In genomic region chr17:75602644-75603043, GRCh38 we compare ENCODE assay signal across 20 cellular contexts. TPM values are rescaled to one million over a fixed set of nuclear protein-coding genes. Genes with fewer than 3 reads are reported as not detected.
DNase-seq lines count a peak whose midpoint lies in the region; ATAC-seq and TF ChIP-seq lines count a peak whose summit lies in the region.
"Had no signal": no experiment of that assay in that cellular context is flagged by ENCODE, and none has a peak within 500 bp of the region (broad histone marks: within the 10 kb centered on the region; RNA-seq: fewer than 3 reads in every experiment).

No MANE protein-coding gene starts in this region.

- H3K27ac ChIP-seq in right cardiac atrium (ENCODE audit: low read length) (no peak overlapping the region), right atrium auricular region (no peak overlapping the region), endodermal cell (ENCODE audit: low read depth, low read length) (no peak overlapping the region), psoas muscle (no peak overlapping the region), brain microvascular endothelial cell (no peak overlapping the region)
- H3K27ac ChIP-seq: KMS-11 had no signal

- H3K4me3 ChIP-seq in right cardiac atrium (ENCODE audit: low read length) (no peak overlapping the region), right atrium auricular region (no peak overlapping the region), endodermal cell (ENCODE audit: low read length) (no peak overlapping the region), psoas muscle (no peak overlapping the region), brain microvascular endothelial cell (ENCODE audit: low read depth, low read length) (no peak overlapping the region)

- H3K9me3 Mint-ChIP-seq in endodermal cell = no peaks in the 10 kb centered on the region
- H3K9me3 Mint-ChIP-seq in Calu3 (ENCODE audit: low read depth, unreplicated experiment) = no peaks in the 10 kb centered on the region
- H3K9me3 Mint-ChIP-seq: CD14-positive monocyte had no signal

- H3K36me3 Mint-ChIP-seq in endodermal cell (ENCODE audit: low read depth) = no peaks in the 10 kb centered on the region
- peaks cover 10% of the 10 kb centered on the region for H3K36me3 Mint-ChIP-seq in Calu3 (ENCODE audit: insufficient read depth, unreplicated experiment)

- DNase-seq in right cardiac atrium = peak in 1 of 3 donors; percentile 19
- no peak for DNase-seq in right atrium auricular region (ENCODE audit: low spot score)
- DNase-seq in endodermal cell = peak; percentile 51
- no peak for DNase-seq in psoas muscle
- DNase-seq in Calu3 = no peak
- no peak for DNase-seq in stimulated activated naive CD4-positive, alpha-beta T cell treated with Interleukin-2 at 50 U/mL for 16 hours (lab: John Stamatoyannopoulos, UW)
- DNase-seq in brain microvascular endothelial cell = no peak
- DNase-seq: COR-L47, DMS53, NCI-H1105, NCI-H187, NCI-H2171, NCI-H446 treated with DMSO at 0.1 percent for 48 hours, NCI-H748 treated with DMSO at 0.1 percent for 48 hours, PC-3, SHP77 had no signal

- CTCF ChIA-PET in Calu3 (lab: Charles Lee) = interaction anchor here (4.4 kb wide), 1 partner anchor 31 kb away, joined by 69 read pairs; the partner anchor contains the start of gene SMIM5

- no TSS peak for BruUV-seq in Calu3 (replicated peaks; lab: Mats Ljungman, UMichigan)

- H3K9me3 ChIP-seq in right cardiac atrium (ENCODE audit: control insufficient read depth, low read length) (no peaks in the 10 kb centered on the region), right atrium auricular region (no peaks in the 10 kb centered on the region), endodermal cell (ENCODE audit: control insufficient read depth, low read length) (no peaks in the 10 kb centered on the region), psoas muscle (no peaks in the 10 kb centered on the region)

- no peaks in the 10 kb centered on the region for H3K27me3 ChIP-seq in right cardiac atrium (ENCODE audit: control insufficient read depth, insufficient read depth)
- no peaks in the 10 kb centered on the region for H3K27me3 ChIP-seq in right atrium auricular region
- H3K27me3 ChIP-seq in endodermal cell (ENCODE audit: control insufficient read depth, insufficient read depth, low read length, poor library complexity, severe bottlenecking) = no peaks in the 10 kb centered on the region
- H3K27me3 ChIP-seq in psoas muscle (ENCODE audit: insufficient read depth in 3 of 3, low read length in 2 of 3) = no peaks in the 10 kb centered on the region
- no peaks in the 10 kb centered on the region for H3K27me3 ChIP-seq in brain microvascular endothelial cell (replicated peaks)

- H3K36me3 ChIP-seq in right atrium auricular region (no peaks in the 10 kb centered on the region), endodermal cell (ENCODE audit: control insufficient read depth, insufficient read depth, low read length) (no peaks in the 10 kb centered on the region), psoas muscle (ENCODE audit: insufficient read depth in 1 of 2, low read depth in 1 of 2) (no peaks in the 10 kb centered on the region), brain microvascular endothelial cell (replicated peaks) (no peaks in the 10 kb centered on the region)

- H3K9ac ChIP-seq in endodermal cell (ENCODE audit: extremely low read depth, low read length, poor library complexity, severe bottlenecking) = no peak overlapping the region
- H3K9ac ChIP-seq: KMS-11 had no signal

- H3K27me3 Mint-ChIP-seq in endodermal cell (ENCODE audit: insufficient read depth) (no peaks in the 10 kb centered on the region), Calu3 (ENCODE audit: unreplicated experiment) (no peaks in the 10 kb centered on the region)

- in situ Hi-C loops in brain microvascular endothelial cell (cut with HindIII; ENCODE audit: low pct_ligation_motif_present, low sequenced_read_pairs) = no loop called here

- intact Hi-C loops in right cardiac atrium (cut with DNase I) = no loop called here
- intact Hi-C loops in psoas muscle (cut with DNase I) = no loop called here
- intact Hi-C loops in Calu3 (cut with micrococcal nuclease; ENCODE audit: unreplicated experiment) = no loop called here

- H3K27ac Mint-ChIP-seq in endodermal cell (no peak overlapping the region), Calu3 (ENCODE audit: unreplicated experiment) (no peak overlapping the region)
- H3K27ac Mint-ChIP-seq: CD14-positive monocyte had no signal

- peaks cover 4% of the 10 kb centered on the region for H3K4me1 ChIP-seq in right cardiac atrium (ENCODE audit: control insufficient read depth, insufficient read depth, low read length)
- peaks cover 0 to 8% of the 10 kb centered on the region in 2 donors for H3K4me1 ChIP-seq in right atrium auricular region
- H3K4me1 ChIP-seq in endodermal cell (ENCODE audit: control insufficient read depth, insufficient read depth, low read length) = no peaks in the 10 kb centered on the region
- H3K4me1 ChIP-seq in psoas muscle = no peaks in the 10 kb centered on the region

- H3K4me1 Mint-ChIP-seq in endodermal cell = peaks cover 5% of the 10 kb centered on the region
- H3K4me1 Mint-ChIP-seq in Calu3 (ENCODE audit: low read depth, unreplicated experiment) = peaks cover 20% of the 10 kb centered on the region

- WGBS in right cardiac atrium = 91% methylated on average over 12 of the region's 12 CpGs
- WGBS in endodermal cell (ENCODE audit: insufficient coverage in 1 of 2, insufficient read length in 1 of 2), 2 experiments = 94 to 95% methylated on average over 8 to 12 of the region's 12 CpGs
- WGBS in psoas muscle, 3 donors = 50 to 74% (median 51%) methylated on average over 10 to 12 of the region's 12 CpGs

- TF ChIP-seq CTCF in right atrium auricular region (IDR thresholded peaks at IDR 0.05) (no peak), endodermal cell (conservative IDR thresholded peaks at IDR 0.05) (no peak), psoas muscle (IDR thresholded peaks at IDR 0.05) (no peak), Calu3 (IDR thresholded peaks at IDR 0.05; ENCODE audit: unreplicated experiment) (no peak), brain microvascular endothelial cell (IDR thresholded peaks at IDR 0.05; ENCODE audit: low read depth, low read length, missing control alignments) (no peak)

- no peak overlapping the region for H3K4me3 Mint-ChIP-seq in endodermal cell
- H3K4me3 Mint-ChIP-seq in Calu3 (ENCODE audit: low read depth, unreplicated experiment) = no peak overlapping the region
- H3K4me3 Mint-ChIP-seq: CD14-positive monocyte had no signal

- ATAC-seq in right cardiac atrium (peak; percentile 6 to 11), psoas muscle (peak in 3 of 4 donors; percentile 11 to 25 (median 15)), GM18511 (IDR thresholded peaks at IDR 0.05; ENCODE audit: unreplicated experiment) (no peak)
- ATAC-seq: PC-3 had no signal

RNA-seq across cellular contexts. Expression of gene MYO15B, which starts 15.0 kb away (rescaled TPM):
- total RNA-seq in right cardiac atrium = 100 to 1,000 TPM in 1 of 4 donors, 10 to 100 TPM in 3; 75.8 to 131 (median 93.4) TPM
- 70.9 TPM for polyA plus RNA-seq in right cardiac atrium
- 10 to 100 TPM; 29.3 to 34.3 TPM for total RNA-seq in right atrium auricular region
- total RNA-seq in endodermal cell = 100 to 1,000 TPM in 1 of 2 donors, 10 to 100 TPM in 1; 89.0 to 123 TPM
- 22.2 TPM for polyA plus RNA-seq in endodermal cell (2013, experiment 1 of 2)
- 14.5 TPM for polyA plus RNA-seq in endodermal cell (2013, experiment 2 of 2)
- total RNA-seq in psoas muscle = 10 to 100 TPM; 11.9 to 28.2 (median 21.4) TPM
- 10 to 100 TPM in 2 of 3 donors, 1 to 10 TPM in 1; 5.2 to 23.7 (median 11.8) TPM for polyA plus RNA-seq in psoas muscle
- 58.4 and 78.6 TPM in 2 replicates for total RNA-seq in Calu3 (2022)

RNA-seq across cellular contexts. Expression of gene SMIM5, which starts 30.6 kb away (rescaled TPM):
- total RNA-seq in right cardiac atrium (10 to 100 TPM in 2 of 4 donors, 1 to 10 TPM in 2; 6.9 to 12.2 (median 9.6) TPM), right atrium auricular region (10 to 100 TPM in 1 of 2 donors, 1 to 10 TPM in 1; 6.4 to 12.0 TPM), endodermal cell (under 1 TPM in 1 of 2 donors, not detected in 1; 0.40 TPM), psoas muscle (under 1 TPM in 3 of 4 donors, not detected in 1; 0.11 to 0.28 (median 0.17) TPM), Calu3 (2022) (1.9 and 3.5 TPM in 2 replicates)
- polyA plus RNA-seq in right cardiac atrium (13.5 TPM), psoas muscle (under 1 TPM; 0.17 to 0.92 (median 0.21) TPM)
- polyA plus RNA-seq in endodermal cell (2013, experiment 1 of 2) = not detected
- polyA plus RNA-seq in endodermal cell (2013, experiment 2 of 2) = not detected
- total RNA-seq: H1 had no signal
- polyA plus RNA-seq: H1 had no signal
